ENCODE assay signal across 24 cellular contexts in the genomic region with DNA sequence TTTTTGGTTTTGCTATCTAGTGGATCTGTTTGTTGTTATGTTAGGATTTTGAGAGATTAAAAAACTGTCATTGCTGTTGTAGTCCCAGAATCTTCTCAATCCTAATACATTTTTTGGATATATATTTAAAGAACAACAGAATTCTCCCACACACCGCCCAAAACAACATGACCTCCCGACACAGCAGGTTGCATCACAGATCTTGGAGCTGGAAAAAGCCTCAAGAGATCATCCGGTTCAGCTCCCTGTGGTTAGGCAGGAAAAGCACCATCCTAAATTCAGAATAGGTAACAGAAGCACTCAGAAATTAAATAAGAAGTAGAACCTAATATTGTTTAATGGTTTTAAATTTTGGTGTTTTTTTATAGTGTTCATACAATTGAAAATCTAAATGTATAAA. TPM values are rescaled to one million over a fixed set of nuclear protein-coding genes. Genes with fewer than 3 reads are reported as not detected.
DNase-seq lines count a peak whose midpoint lies in the region; ATAC-seq and TF ChIP-seq lines count a peak whose summit lies in the region.
"Had no signal": no experiment of that assay in that cellular context is flagged by ENCODE, and none has a peak within 500 bp of the region (broad histone marks: within the 10 kb centered on the region; RNA-seq: fewer than 3 reads in every experiment).

No MANE protein-coding gene starts in this region.

- H3K36me3 Mint-ChIP-seq in osteocyte (ENCODE audit: unreplicated experiment) = no peaks in the 10 kb centered on the region
- H3K36me3 Mint-ChIP-seq: stimulated activated effector memory CD8-positive, alpha-beta T cell treated with anti-CD3 and anti-CD28 coated beads, Interleukin-12 subunit alpha, Interleukin-12 subunit beta, amount 100 ng/mL, for 72 hours had no signal

- no peak overlapping the region for H3K4me3 ChIP-seq in adipocyte (ENCODE audit: low read length)
- H3K4me3 ChIP-seq: HAP-1, heart left ventricle, K562, suprapubic skin, uterus had no signal

- no peaks in the 10 kb centered on the region for H3K36me3 ChIP-seq in adipocyte (ENCODE audit: control insufficient read depth, insufficient read depth, low read length, severe bottlenecking)
- H3K36me3 ChIP-seq: HAP-1, heart left ventricle, suprapubic skin, uterus had no signal

- TF ChIP-seq CTCF in osteocyte (IDR thresholded peaks at IDR 0.05) = no peak

- intact Hi-C loops in sciatic nerve (cut with DNase I) = no loop called here

- ATAC-seq in sciatic nerve = peak; percentile 91
- no peak for ATAC-seq in HG02798 (IDR thresholded peaks at IDR 0.05; ENCODE audit: poor library complexity, unreplicated experiment)
- no peak for ATAC-seq in HG03469 (IDR thresholded peaks at IDR 0.05; ENCODE audit: unreplicated experiment)
- ATAC-seq: heart left ventricle; stimulated activated effector memory CD8-positive, alpha-beta T cell treated with anti-CD3 and anti-CD28 coated beads, Interleukin-12 subunit alpha, Interleukin-12 subunit beta, amount 100 ng/mL, for 72 hours; T-helper 17 cell had no signal

- H3K27me3 Mint-ChIP-seq in osteocyte (ENCODE audit: unreplicated experiment) = peaks cover 3% of the 10 kb centered on the region
- H3K27me3 Mint-ChIP-seq: activated naive CD8-positive, alpha-beta T cell treated with anti-CD3 and anti-CD28 coated beads for 36 hours; CD4-positive, alpha-beta memory T cell; progenitor cell of endocrine pancreas; T-helper 17 cell had no signal

- H3K4me1 Mint-ChIP-seq in osteocyte (ENCODE audit: unreplicated experiment) = peaks cover 6% of the 10 kb centered on the region

- peak; percentile 21 for DNase-seq in LHCN-M2 (ENCODE audit: low read depth)
- peak; percentile 29 for DNase-seq in adipocyte (ENCODE audit: low read depth)
- DNase-seq in hepatic stellate cell (ENCODE audit: low spot score) = peak; percentile 1
- DNase-seq in sciatic nerve (ENCODE audit: low spot score) = no peak
- DNase-seq in osteocyte (ENCODE audit: extremely low spot score, unreplicated experiment) = no peak
- DNase-seq: activated CD8-positive, alpha-beta memory T cell treated with anti-CD3 and anti-CD28 coated beads, Interleukin-2, amount 50 U/mL, for 4 hours; activated naive CD8-positive, alpha-beta T cell treated with anti-CD3 and anti-CD28 coated beads for 36 hours; CD4-positive, alpha-beta memory T cell; cortex of kidney; endodermal cell; GDM1; heart left ventricle; immature natural killer cell; NCI-H187; stimulated activated CD4-positive, alpha-beta T cell treated with anti-CD3 and anti-CD28 coated beads, Interleukin-1b, Interleukin-23, amount 100 ng/mL, for 48 hours; T-helper 17 cell; uterus had no signal

- H3K4me3 Mint-ChIP-seq in osteocyte (ENCODE audit: unreplicated experiment) = no peak overlapping the region
- H3K4me3 Mint-ChIP-seq: activated naive CD8-positive, alpha-beta T cell treated with anti-CD3 and anti-CD28 coated beads for 36 hours; CD4-positive, alpha-beta memory T cell; endodermal cell; immature natural killer cell; stimulated activated effector memory CD8-positive, alpha-beta T cell treated with anti-CD3 and anti-CD28 coated beads, Interleukin-12 subunit alpha, Interleukin-12 subunit beta, amount 100 ng/mL, for 72 hours; T-helper 17 cell had no signal

- peaks cover 24% of the 10 kb centered on the region for H3K9me3 ChIP-seq in adipocyte (ENCODE audit: control insufficient read depth, low read length)
- H3K9me3 ChIP-seq: uterus had no signal

- H3K9ac ChIP-seq in adipocyte (ENCODE audit: low read length) = no peak overlapping the region

- H3K4me1 ChIP-seq in adipocyte (ENCODE audit: control insufficient read depth, insufficient read depth, low read length) = no peaks in the 10 kb centered on the region
- H3K4me1 ChIP-seq: heart left ventricle, suprapubic skin, uterus had no signal

- H3K9me3 Mint-ChIP-seq in osteocyte (ENCODE audit: unreplicated experiment) = peaks cover 16% of the 10 kb centered on the region

- H3K27me3 ChIP-seq in adipocyte (replicated peaks; ENCODE audit: control insufficient read depth, insufficient read depth, low read length) = no peaks in the 10 kb centered on the region
- H3K27me3 ChIP-seq: heart left ventricle, suprapubic skin, uterus had no signal

- H3K27ac Mint-ChIP-seq in osteocyte (ENCODE audit: unreplicated experiment) = no peak overlapping the region
- H3K27ac Mint-ChIP-seq: activated naive CD8-positive, alpha-beta T cell treated with anti-CD3 and anti-CD28 coated beads for 36 hours; CD4-positive, alpha-beta memory T cell; endodermal cell; immature natural killer cell; progenitor cell of endocrine pancreas; stimulated activated effector memory CD8-positive, alpha-beta T cell treated with anti-CD3 and anti-CD28 coated beads, Interleukin-12 subunit alpha, Interleukin-12 subunit beta, amount 100 ng/mL, for 72 hours; T-helper 17 cell had no signal

RNA-seq across cellular contexts. Expression of a gene that starts 35.9 kb away (rescaled TPM):
- total RNA-seq in LHCN-M2 (2014; rRNA removed) = 45.2 and 45.7 TPM in 2 replicates
- polyA plus RNA-seq in LHCN-M2 (2012) = 4.2 TPM
- 45.4 TPM for total RNA-seq in sciatic nerve
- total RNA-seq in osteocyte = 9.9 and 11.0 TPM in 2 replicates

Comparison
In these comparisons a context has a peak if more than half of its experiments do, and no peak if none do; other contexts are left out.
1. DNase-seq: peak in LHCN-M2 (single experiment), adipocyte (single experiment) and hepatic stellate cell (single experiment); none in sciatic nerve (single experiment) and osteocyte (single experiment).